In the genomic region with DNA sequence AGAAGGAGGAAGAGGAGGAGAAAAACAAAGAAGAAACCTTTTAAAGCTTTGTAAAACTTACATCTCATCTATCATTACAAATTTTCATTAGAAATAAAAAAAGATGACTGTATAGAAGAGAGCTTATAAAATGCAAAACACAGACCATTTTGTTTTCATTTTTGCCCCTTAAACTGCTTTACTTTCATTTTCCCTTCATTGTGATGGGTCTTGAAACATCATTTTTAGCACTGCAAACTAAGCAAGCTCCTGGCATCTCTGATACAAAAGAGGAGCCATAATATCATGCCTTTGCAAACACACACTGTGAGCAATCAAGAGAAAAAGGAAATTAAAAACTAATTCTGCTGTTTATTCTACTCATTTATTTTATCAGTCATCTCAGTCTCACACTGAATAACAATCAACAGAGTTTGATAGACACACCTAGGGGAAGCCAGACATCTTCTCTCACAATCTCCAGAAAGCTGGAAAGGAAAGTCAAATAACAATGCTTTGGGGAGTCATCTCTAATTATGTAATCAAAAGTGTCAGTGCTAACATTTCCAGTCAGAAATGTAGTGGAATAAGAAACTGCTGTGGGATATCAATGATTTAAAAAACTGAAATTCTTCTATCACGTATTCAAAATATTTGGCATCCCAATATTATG, we compare ENCODE assay signal across 26 cellular contexts.
"Had no signal": no experiment of that assay in that cellular context is flagged by ENCODE, and none has a peak within 500 bp of the region (broad histone marks: within the 10 kb centered on the region; RNA-seq: fewer than 3 reads in every experiment).

No MANE protein-coding gene starts in this region.

- DNase-seq: dermis blood vessel endothelial cell; effector memory CD8-positive, alpha-beta T cell; foreskin fibroblast; gastrocnemius medialis; head of caudate nucleus; left cardiac atrium; left lung; mesenchymal stem cell; midbrain; naive thymus-derived CD4-positive, alpha-beta T cell; nephron progenitor cell; occipital lobe; pancreas; retina; right lobe of liver; small intestine; stimulated activated CD4-positive, alpha-beta T cell treated with anti-CD3 and anti-CD28 coated beads, Interleukin-15, amount 100 ng/mL, for 24 hours; stimulated activated CD4-positive, alpha-beta T cell treated with anti-CD3 and anti-CD28 coated beads, Interleukin-2, amount 100 ng/mL, for 48 hours; stimulated activated naive B cell treated with anti-CD40 and anti-IgM and Interleukin-4, amounts not matched to agents 10 μg/mL and 1 μg/mL and 100 μg/mL, for 72 hours; upper lobe of right lung; uterus had no signal

- H3K4me1 Mint-ChIP-seq: naive thymus-derived CD4-positive, alpha-beta T cell; stimulated activated naive B cell treated with anti-CD40 and anti-IgM and Interleukin-4, amounts not matched to agents 10 μg/mL and 1 μg/mL and 100 μg/mL, for 72 hours had no signal

- H3K27ac ChIP-seq: coronary artery, gastrocnemius medialis, left lung, pancreas, right lobe of liver, thoracic aorta, tibial nerve, upper lobe of right lung, uterus had no signal

- H3K4me3 Mint-ChIP-seq: effector memory CD8-positive, alpha-beta T cell; naive thymus-derived CD4-positive, alpha-beta T cell; nephron progenitor cell; stimulated activated naive B cell treated with anti-CD40 and anti-IgM and Interleukin-4, amounts not matched to agents 10 μg/mL and 1 μg/mL and 100 μg/mL, for 72 hours; stimulated activated naive CD8-positive, alpha-beta T cell treated with anti-CD3 and anti-CD28 coated beads, Interleukin-15, Interleukin-2, amounts not matched to agents 100 ng/mL and 50 ng/mL, for 24 hours had no signal

- H3K4me3 ChIP-seq: coronary artery, gastrocnemius medialis, left lung, pancreas, right lobe of liver, thoracic aorta, tibial nerve, upper lobe of right lung, uterus had no signal

- H3K4me1 ChIP-seq: gastrocnemius medialis, left lung, pancreas, right lobe of liver, tibial nerve, upper lobe of right lung, uterus had no signal

- H3K9me3 ChIP-seq: gastrocnemius medialis, pancreas, right lobe of liver, thoracic aorta, tibial nerve, upper lobe of right lung, uterus had no signal

- ATAC-seq: effector memory CD8-positive, alpha-beta T cell; esophagus mucosa; gastrocnemius medialis; left cardiac atrium; left lung; naive thymus-derived CD4-positive, alpha-beta T cell; pancreas; right lobe of liver; stimulated activated naive B cell treated with anti-CD40 and anti-IgM and Interleukin-4, amounts not matched to agents 10 μg/mL and 1 μg/mL and 100 μg/mL, for 72 hours; upper lobe of right lung had no signal

- H3K27ac Mint-ChIP-seq: effector memory CD8-positive, alpha-beta T cell; naive thymus-derived CD4-positive, alpha-beta T cell; nephron progenitor cell; stimulated activated naive B cell treated with anti-CD40 and anti-IgM and Interleukin-4, amounts not matched to agents 10 μg/mL and 1 μg/mL and 100 μg/mL, for 72 hours; stimulated activated naive CD8-positive, alpha-beta T cell treated with anti-CD3 and anti-CD28 coated beads, Interleukin-15, Interleukin-2, amounts not matched to agents 100 ng/mL and 50 ng/mL, for 24 hours had no signal

- H3K9me3 Mint-ChIP-seq: nephron progenitor cell had no signal

- H3K36me3 ChIP-seq: gastrocnemius medialis, left lung, pancreas, right lobe of liver, thoracic aorta, tibial nerve, upper lobe of right lung, uterus had no signal

- H3K36me3 Mint-ChIP-seq: naive thymus-derived CD4-positive, alpha-beta T cell; stimulated activated naive B cell treated with anti-CD40 and anti-IgM and Interleukin-4, amounts not matched to agents 10 μg/mL and 1 μg/mL and 100 μg/mL, for 72 hours had no signal

- H3K27me3 Mint-ChIP-seq: effector memory CD8-positive, alpha-beta T cell; naive thymus-derived CD4-positive, alpha-beta T cell; stimulated activated naive B cell treated with anti-CD40 and anti-IgM and Interleukin-4, amounts not matched to agents 10 μg/mL and 1 μg/mL and 100 μg/mL, for 72 hours; stimulated activated naive CD8-positive, alpha-beta T cell treated with anti-CD3 and anti-CD28 coated beads, Interleukin-15, Interleukin-2, amounts not matched to agents 100 ng/mL and 50 ng/mL, for 24 hours had no signal

- H3K27me3 ChIP-seq: gastrocnemius medialis, left lung, pancreas, right lobe of liver, tibial nerve, upper lobe of right lung, uterus had no signal
